In genomic region chr5:55913396-55914140, GRCh38 we compare ENCODE assay signal across 13 cellular contexts.
DNase-seq lines count a peak whose midpoint lies in the region; ATAC-seq lines count a peak whose summit lies in the region.
"Had no signal": no experiment of that assay in that cellular context is flagged by ENCODE, and none has a peak within 500 bp of the region (broad histone marks: within the 10 kb centered on the region; RNA-seq: fewer than 3 reads in every experiment).

No MANE protein-coding gene starts in this region.

- peak; percentile 25 for ATAC-seq in GM18873 (IDR thresholded peaks at IDR 0.05; ENCODE audit: low FRiP score, unreplicated experiment)
- peak; percentile 29 for ATAC-seq in GM21717 (IDR thresholded peaks at IDR 0.05; ENCODE audit: unreplicated experiment)
- peak; percentile 41 for ATAC-seq in HG03139 (IDR thresholded peaks at IDR 0.05; ENCODE audit: unreplicated experiment)
- no peak for ATAC-seq in GM19328 (IDR thresholded peaks at IDR 0.05; ENCODE audit: unreplicated experiment)
- no peak for ATAC-seq in GM21515 (IDR thresholded peaks at IDR 0.05; ENCODE audit: unreplicated experiment)

- DNase-seq in kidney glomerular epithelial cell (lab: John Stamatoyannopoulos, UW) (peak; percentile 64), HPDE6-E6E7 (ENCODE audit: extremely low spot score) (no peak), DMS79 treated with DMSO at 0.1 percent for 48 hours (lab: John Stamatoyannopoulos, UW) (no peak)
- DNase-seq: activated CD8-positive, alpha-beta memory T cell treated with anti-CD3 and anti-CD28 coated beads, Interleukin-2, amount 50 U/mL, for 4 hours; NCI-H1092; NCI-H510A; SIG-M5; spleen had no signal

Comparison
In these comparisons a context has a peak if more than half of its experiments do, and no peak if none do; other contexts are left out.
1. ATAC-seq: peak in GM18873 (single experiment), GM21717 (single experiment) and HG03139 (single experiment); none in GM19328 (single experiment) and GM21515 (single experiment).